In genomic region chr6:32637219-32637880, GRCh38 we compare ENCODE assay signal across 10 cellular contexts. TPM values are rescaled to one million over a fixed set of nuclear protein-coding genes. Genes with fewer than 3 reads are reported as not detected.
DNase-seq lines count a peak whose midpoint lies in the region; ATAC-seq and TF ChIP-seq lines count a peak whose summit lies in the region.
"Had no signal": no experiment of that assay in that cellular context is flagged by ENCODE, and none has a peak within 500 bp of the region (broad histone marks: within the 10 kb centered on the region; RNA-seq: fewer than 3 reads in every experiment).

Gene HLA-DQA1, plus strand, starts transcription at chr6:32637406. Its CDS starts 53 bp downstream, at chr6:32637459.

- H3K27ac ChIP-seq in left ventricle myocardium inferior (replicated peaks): no peak within 1 kb of the TSS
- no peak within 1 kb of the TSS for H3K27ac ChIP-seq in CD4-positive, alpha-beta T cell (ENCODE audit: low read depth, low read length)
- H3K27ac ChIP-seq: SK-N-MC had no signal

- H3K4me3 ChIP-seq in left ventricle myocardium inferior: no peak within 1 kb of the TSS
- H3K4me3 ChIP-seq: SK-N-MC had no signal

- H3K27me3 ChIP-seq in left ventricle myocardium inferior (ENCODE audit: low read depth): peaks cover 15% of the 10 kb centered on the region
- no peaks in the 10 kb centered on the region for H3K27me3 ChIP-seq in CD4-positive, alpha-beta T cell (ENCODE audit: control insufficient read depth, insufficient read depth, low read length)

- H3K4me3 Mint-ChIP-seq in dendritic cell treated with granulocyte-macrophage colony-stimulating factor and Interleukin-4, amounts not matched to agents 40 ng/mL and 50 ng/mL, for 4 days: peak within 1 kb of the TSS; percentile 99
- no peak within 1 kb of the TSS for H3K4me3 Mint-ChIP-seq in CD4-positive, alpha-beta T cell

- peaks cover 67% of the 10 kb centered on the region for H3K4me1 Mint-ChIP-seq in dendritic cell treated with granulocyte-macrophage colony-stimulating factor and Interleukin-4, amounts not matched to agents 40 ng/mL and 50 ng/mL, for 4 days (ENCODE audit: low read depth)
- H3K4me1 Mint-ChIP-seq in CD4-positive, alpha-beta T cell (ENCODE audit: low read depth): peaks cover 28% of the 10 kb centered on the region

- TF ChIP-seq CTCF in left ventricle myocardium inferior (IDR thresholded peaks at IDR 0.05; ENCODE audit: borderline replicate concordance): no peak
- TF ChIP-seq CTCF in CD4-positive, alpha-beta T cell (IDR thresholded peaks at IDR 0.05): no peak

- intact Hi-C loops in Right ventricle myocardium inferior (cut with DNase I) (no loop called here), left ventricle myocardium inferior (cut with micrococcal nuclease) (no loop called here)
- intact Hi-C loops in dendritic cell treated with granulocyte-macrophage colony-stimulating factor and Interleukin-4, amounts not matched to agents 40 ng/mL and 50 ng/mL, for 4 days (cut with micrococcal nuclease): loop anchor here (1.0 to 2.0 kb wide), 2 partner anchors 15 to 33 kb away; no protein-coding TSS in a partner anchor
- intact Hi-C loops in CD4-positive, alpha-beta T cell (cut with DNase I, micrococcal nuclease): no loop called here

- ATAC-seq in Right ventricle myocardium inferior (peak; percentile 54), HG03103 (IDR thresholded peaks at IDR 0.05; ENCODE audit: low read depth, unreplicated experiment) (peak; percentile 56)
- ATAC-seq in CD4-positive, alpha-beta T cell (ENCODE audit: poor library complexity): no peak

- H3K4me1 ChIP-seq in left ventricle myocardium inferior: no peaks in the 10 kb centered on the region

- peaks cover 49% of the 10 kb centered on the region for H3K36me3 Mint-ChIP-seq in dendritic cell treated with granulocyte-macrophage colony-stimulating factor and Interleukin-4, amounts not matched to agents 40 ng/mL and 50 ng/mL, for 4 days (ENCODE audit: low read depth)
- H3K36me3 Mint-ChIP-seq in CD4-positive, alpha-beta T cell (ENCODE audit: low read depth): no peaks in the 10 kb centered on the region

- POLR2A ChIA-PET in CD4-positive, alpha-beta T cell (lab: Charles Lee): no interaction called here

- peak within 1 kb of the TSS; percentile 99 for H3K27ac Mint-ChIP-seq in dendritic cell treated with granulocyte-macrophage colony-stimulating factor and Interleukin-4, amounts not matched to agents 40 ng/mL and 50 ng/mL, for 4 days
- no peak within 1 kb of the TSS for H3K27ac Mint-ChIP-seq in CD4-positive, alpha-beta T cell

- H3K9me3 ChIP-seq in left ventricle myocardium inferior (replicated peaks): no peaks in the 10 kb centered on the region
- H3K9me3 ChIP-seq in CD4-positive, alpha-beta T cell (ENCODE audit: control insufficient read depth, low read length): no peaks in the 10 kb centered on the region

- no peaks in the 10 kb centered on the region for H3K36me3 ChIP-seq in left ventricle myocardium inferior

- no peak for DNase-seq in Right ventricle myocardium inferior (ENCODE audit: missing footprints)
- DNase-seq in left ventricle myocardium inferior: no peak
- DNase-seq in ureter (ENCODE audit: low spot score): no peak
- no peak for DNase-seq in D341Med (ENCODE audit: low spot score)
- DNase-seq in middle frontal gyrus (ENCODE audit: extremely low spot score, low spot score): no peak
- no peak for DNase-seq in CD4-positive, alpha-beta T cell

- CTCF ChIA-PET in CD4-positive, alpha-beta T cell (lab: Charles Lee): interaction anchor here (1.2 to 1.3 kb wide), 2 partner anchors 14 to 224 kb away, joined by 3 read pairs; no protein-coding TSS in a partner anchor

- H3K9me3 Mint-ChIP-seq in dendritic cell treated with granulocyte-macrophage colony-stimulating factor and Interleukin-4, amounts not matched to agents 40 ng/mL and 50 ng/mL, for 4 days: no peaks in the 10 kb centered on the region
- no peaks in the 10 kb centered on the region for H3K9me3 Mint-ChIP-seq in CD4-positive, alpha-beta T cell

- H3K27me3 Mint-ChIP-seq in dendritic cell treated with granulocyte-macrophage colony-stimulating factor and Interleukin-4, amounts not matched to agents 40 ng/mL and 50 ng/mL, for 4 days: no peaks in the 10 kb centered on the region
- no peaks in the 10 kb centered on the region for H3K27me3 Mint-ChIP-seq in CD4-positive, alpha-beta T cell

RNA-seq across cellular contexts. Expression of gene HLA-DQA1, which starts in this region (rescaled TPM):
- 5.3 TPM for total RNA-seq in Right ventricle myocardium inferior
- 5.4 TPM for total RNA-seq in left ventricle myocardium inferior
- 30.1 TPM for total RNA-seq in ureter
- 1 to 10 TPM; 5.9 to 6.9 TPM for total RNA-seq in CD4-positive, alpha-beta T cell
- total RNA-seq: fibroblast of lung had no signal
